Comparison of ENCODE assay signal across 21 cellular contexts in the genomic region with DNA sequence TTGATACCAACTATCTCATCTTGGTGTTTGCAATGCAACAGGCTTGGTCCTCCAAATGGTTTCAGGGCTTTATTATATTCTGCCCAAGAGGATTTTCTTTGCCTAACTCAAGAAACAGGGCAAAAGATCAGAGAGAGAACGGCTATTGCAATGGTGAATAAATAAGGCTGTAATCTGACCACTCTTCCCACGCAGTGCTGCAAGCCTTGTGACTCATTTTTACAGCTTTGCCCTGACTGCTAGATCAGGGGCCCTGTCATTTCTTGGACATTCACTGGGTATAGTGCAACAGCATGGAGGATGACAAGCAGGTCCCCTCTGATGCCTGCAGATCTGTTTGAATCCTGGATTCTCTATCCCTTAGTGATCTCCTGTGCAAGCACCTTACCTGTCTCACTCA.
DNase-seq lines count a peak whose midpoint lies in the region; ATAC-seq and TF ChIP-seq lines count a peak whose summit lies in the region.
"Had no signal": no experiment of that assay in that cellular context is flagged by ENCODE, and none has a peak within 500 bp of the region (broad histone marks: within the 10 kb centered on the region; RNA-seq: fewer than 3 reads in every experiment).

No MANE protein-coding gene starts in this region.

- peaks cover 0 to 2% of the 10 kb centered on the region in 2 donors for H3K9me3 Mint-ChIP-seq in stimulated activated naive B cell treated with anti-CD40 and anti-IgM and Interleukin-4, amounts not matched to agents 10 μg/mL and 1 μg/mL and 100 μg/mL, for 72 hours

- TF ChIP-seq CTCF in fibroblast of pulmonary artery (IDR thresholded peaks at IDR 0.05; ENCODE audit: low read length, missing control alignments), result no peak

- in situ Hi-C loops in SK-MEL-5 (cut with HindIII; ENCODE audit: low pct_unique_long_range_greater_than_20kb, low sequenced_read_pairs), result no loop called here

- H3K27ac Mint-ChIP-seq in stimulated activated naive B cell treated with anti-CD40 and anti-IgM and Interleukin-4, amounts not matched to agents 10 μg/mL and 1 μg/mL and 100 μg/mL, for 72 hours, result no peak overlapping the region
- H3K27ac Mint-ChIP-seq: naive thymus-derived CD4-positive, alpha-beta T cell had no signal

- H3K27me3 Mint-ChIP-seq in stimulated activated naive B cell treated with anti-CD40 and anti-IgM and Interleukin-4, amounts not matched to agents 10 μg/mL and 1 μg/mL and 100 μg/mL, for 72 hours, result no peaks in the 10 kb centered on the region
- H3K27me3 Mint-ChIP-seq: naive thymus-derived CD4-positive, alpha-beta T cell had no signal

- no peaks in the 10 kb centered on the region for H3K36me3 Mint-ChIP-seq in stimulated activated naive B cell treated with anti-CD40 and anti-IgM and Interleukin-4, amounts not matched to agents 10 μg/mL and 1 μg/mL and 100 μg/mL, for 72 hours
- H3K36me3 Mint-ChIP-seq: naive thymus-derived CD4-positive, alpha-beta T cell had no signal

- ATAC-seq in HG03520 (IDR thresholded peaks at IDR 0.05; ENCODE audit: unreplicated experiment), result no peak
- ATAC-seq in stimulated activated naive B cell treated with anti-CD40 and anti-IgM and Interleukin-4, amounts not matched to agents 10 μg/mL and 1 μg/mL and 100 μg/mL, for 72 hours (replicated peaks), result no peak
- ATAC-seq: A549; activated CD4-positive, CD25-positive, alpha-beta regulatory T cell treated with anti-CD3 and anti-CD28 coated beads, Interleukin-2, amount 50 U/mL, for 24 hours; lower lobe of right lung; naive thymus-derived CD4-positive, alpha-beta T cell; Panc1 had no signal

- H3K4me1 Mint-ChIP-seq in stimulated activated naive B cell treated with anti-CD40 and anti-IgM and Interleukin-4, amounts not matched to agents 10 μg/mL and 1 μg/mL and 100 μg/mL, for 72 hours, result peaks cover 9% of the 10 kb centered on the region in 2 donors
- H3K4me1 Mint-ChIP-seq: naive thymus-derived CD4-positive, alpha-beta T cell had no signal

- H3K4me3 Mint-ChIP-seq in stimulated activated naive B cell treated with anti-CD40 and anti-IgM and Interleukin-4, amounts not matched to agents 10 μg/mL and 1 μg/mL and 100 μg/mL, for 72 hours, result no peak overlapping the region
- H3K4me3 Mint-ChIP-seq: naive thymus-derived CD4-positive, alpha-beta T cell had no signal

- no peak overlapping the region for H3K4me3 ChIP-seq in fibroblast of pulmonary artery (replicated peaks; ENCODE audit: low read depth, low read length)
- H3K4me3 ChIP-seq: A549, lower lobe of right lung, spleen had no signal

- DNase-seq in AG08395 (ENCODE audit: low spot score) (peak; percentile 53), HPDE6-E6E7 (ENCODE audit: extremely low spot score) (peak; percentile 2), SK-MEL-5 (ENCODE audit: low read depth, low spot score) (peak; percentile 10), fibroblast of pulmonary artery (ENCODE audit: low read depth) (peak; percentile 30), GF-D8 (lab: John Stamatoyannopoulos, UW) (no peak), T-helper 1 cell (no peak)
- DNase-seq in stimulated activated naive B cell treated with anti-CD40 and anti-IgM and Interleukin-4, amounts not matched to agents 10 μg/mL and 1 μg/mL and 100 μg/mL, for 72 hours, result no peak
- DNase-seq: activated naive CD4-positive, alpha-beta T cell; Caco-2; lower lobe of right lung; MM.1S; naive thymus-derived CD4-positive, alpha-beta T cell; NCI-H2081; NCI-H524 treated with DMSO at 0.1 percent for 48 hours; posterior cingulate gyrus; spleen; stimulated activated naive CD4-positive, alpha-beta T cell treated with Interleukin-2 at 50 U/mL for 16 hours had no signal

Comparison
In these comparisons a context has a peak if more than half of its experiments do, and no peak if none do; other contexts are left out.
1. DNase-seq: peak in AG08395 (single experiment), HPDE6-E6E7 (single experiment), SK-MEL-5 (single experiment) and fibroblast of pulmonary artery (single experiment); none in GF-D8 (single experiment), stimulated activated naive B cell treated with anti-CD40 and anti-IgM and Interleukin-4, amounts not matched to agents 10 μg/mL and 1 μg/mL and 100 μg/mL, for 72 hours (single experiment) and T-helper 1 cell (0 of 5).